8 cellular contexts compared by ENCODE assay signal in the genomic region with DNA sequence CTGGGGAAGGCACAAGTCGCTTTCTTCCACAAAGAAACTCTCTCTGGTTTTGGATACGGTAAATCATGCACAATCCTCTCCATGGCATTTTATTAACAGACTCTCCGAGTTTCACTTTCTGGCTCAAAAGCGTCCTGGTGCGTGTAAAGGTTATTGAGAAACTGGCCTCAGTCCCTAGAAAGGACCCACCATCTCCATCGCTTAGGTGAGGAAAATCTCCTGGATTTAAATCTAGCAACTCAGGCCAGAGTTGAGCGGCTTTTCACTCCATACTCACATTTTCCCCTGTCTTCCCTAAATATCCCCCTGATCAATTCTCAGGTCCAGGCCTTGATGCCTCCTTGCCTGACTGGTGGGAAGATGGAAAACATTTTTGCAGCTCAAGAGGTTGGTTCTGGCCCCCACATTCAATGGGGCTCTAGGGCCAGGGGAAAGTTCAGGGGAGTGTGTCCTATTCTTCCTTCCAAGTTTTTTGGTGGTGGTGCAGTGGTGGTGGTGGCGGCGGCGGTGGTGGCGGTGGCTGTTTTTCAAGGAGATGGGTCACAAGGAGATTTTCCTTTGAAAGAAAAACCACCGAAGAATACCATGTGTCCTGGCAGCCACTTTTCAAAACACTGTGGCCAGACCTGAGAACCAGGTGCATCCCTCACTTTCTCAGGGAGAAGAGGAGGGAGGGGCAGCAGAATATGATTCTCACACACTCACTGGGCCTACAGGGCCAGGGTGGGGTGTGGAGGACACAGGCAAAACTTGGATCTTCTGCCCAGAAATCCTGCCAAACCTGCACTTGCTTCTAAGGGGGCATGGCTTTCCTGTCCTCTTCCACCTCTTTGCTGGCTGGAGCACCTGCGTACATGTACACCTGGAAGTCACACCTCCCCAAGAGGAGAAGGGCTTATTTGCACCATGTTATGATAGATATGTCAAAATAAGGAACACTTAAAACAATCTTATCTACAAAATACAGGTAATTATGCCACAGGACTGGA. TPM values are rescaled to one million over a fixed set of nuclear protein-coding genes. Genes with fewer than 3 reads are reported as not detected.
DNase-seq lines count a peak whose midpoint lies in the region; ATAC-seq and TF ChIP-seq lines count a peak whose summit lies in the region.

No MANE protein-coding gene starts in this region.

- H3K9ac ChIP-seq in MM.1S (ENCODE audit: low read length): peak overlapping the region; percentile 70
- H3K9ac ChIP-seq in endocrine pancreas (ENCODE audit: control insufficient read depth, insufficient read depth, low read length): peak overlapping the region; percentile 20

- H2AFZ ChIP-seq in MM.1S (ENCODE audit: low read length): no peak overlapping the region

- peak overlapping the region; percentile 92 for H3K27ac ChIP-seq in MM.1S (ENCODE audit: low read length)

- H3K4me2 ChIP-seq in MM.1S (ENCODE audit: low read depth, low read length): peak overlapping the region; percentile 87

- H3K4me3 ChIP-seq in MM.1S (ENCODE audit: low read length) (peak overlapping the region; percentile 69), endocrine pancreas (ENCODE audit: control insufficient read depth, insufficient read depth, low read length) (peak overlapping the region; percentile 52)

- H3K9me3 ChIP-seq in MM.1S (replicated peaks; ENCODE audit: insufficient read depth, low read length) (no peaks in the 10 kb centered on the region), endocrine pancreas (ENCODE audit: control insufficient read depth, low read length) (no peaks in the 10 kb centered on the region)

- DNase-seq in MM.1S: peak; percentile 49
- DNase-seq in progenitor cell of endocrine pancreas (ENCODE audit: low spot score, unreplicated experiment): no peak
- DNase-seq in foreskin melanocyte: no peak
- no peak for DNase-seq in SHP77 treated with DMSO at 0.1 percent for 48 hours (lab: John Stamatoyannopoulos, UW)

- no peaks in the 10 kb centered on the region; the same call in 1 of the 2 replicates for H4K20me1 ChIP-seq in MM.1S (ENCODE audit: insufficient read depth, low read length)

- no peaks in the 10 kb centered on the region for H3K9me3 Mint-ChIP-seq in progenitor cell of endocrine pancreas (ENCODE audit: low read depth)

- H3K27me3 ChIP-seq in MM.1S (replicated peaks; ENCODE audit: insufficient read depth, low read length): no peaks in the 10 kb centered on the region
- H3K27me3 ChIP-seq in endocrine pancreas (ENCODE audit: control insufficient read depth, insufficient read depth, low read length): no peaks in the 10 kb centered on the region

- ATAC-seq in GM18511 (IDR thresholded peaks at IDR 0.05; ENCODE audit: unreplicated experiment) (peak; percentile 5), HG02852 (IDR thresholded peaks at IDR 0.05; ENCODE audit: unreplicated experiment) (no peak), HG02759 (IDR thresholded peaks at IDR 0.05; ENCODE audit: unreplicated experiment) (no peak)

- H3K4me1 ChIP-seq in MM.1S (ENCODE audit: low read length) (peaks cover 35% of the 10 kb centered on the region), endocrine pancreas (ENCODE audit: control insufficient read depth, insufficient read depth, low read length) (no peaks in the 10 kb centered on the region)

- peak overlapping the region; percentile 77 for H3K4me3 Mint-ChIP-seq in progenitor cell of endocrine pancreas (ENCODE audit: low read depth)

- peaks cover 59% of the 10 kb centered on the region for H3K79me2 ChIP-seq in MM.1S (ENCODE audit: low read length)

- TF ChIP-seq CTCF in MM.1S (IDR thresholded peaks at IDR 0.05; ENCODE audit: low read length) (no peak), progenitor cell of endocrine pancreas (IDR thresholded peaks at IDR 0.05; ENCODE audit: unreplicated experiment) (no peak)

- H3F3A ChIP-seq in MM.1S (ENCODE audit: insufficient read depth, low read length): peaks cover 25% of the 10 kb centered on the region

- H3K9me2 ChIP-seq in MM.1S (replicated peaks; ENCODE audit: insufficient read depth, low read length): no peaks in the 10 kb centered on the region

- peaks cover 48% of the 10 kb centered on the region for H3K4me1 Mint-ChIP-seq in progenitor cell of endocrine pancreas (ENCODE audit: low read depth)

- H3K36me3 ChIP-seq in MM.1S (replicated peaks; ENCODE audit: insufficient read depth, low read length) (no peaks in the 10 kb centered on the region), endocrine pancreas (ENCODE audit: control insufficient read depth, insufficient read depth, low read length) (no peaks in the 10 kb centered on the region)

- peak overlapping the region; percentile 97 for H3K27ac Mint-ChIP-seq in progenitor cell of endocrine pancreas

- H3K27me3 Mint-ChIP-seq in progenitor cell of endocrine pancreas: no peaks in the 10 kb centered on the region

- H3K36me3 Mint-ChIP-seq in progenitor cell of endocrine pancreas (ENCODE audit: insufficient read depth): no peaks in the 10 kb centered on the region

RNA-seq across cellular contexts. Expression of a gene that starts 46.7 kb away (rescaled TPM):
- total RNA-seq in progenitor cell of endocrine pancreas: 52.7 and 59.0 TPM in 2 replicates
